Comparison of ENCODE assay signal across 9 cellular contexts in the genomic region with DNA sequence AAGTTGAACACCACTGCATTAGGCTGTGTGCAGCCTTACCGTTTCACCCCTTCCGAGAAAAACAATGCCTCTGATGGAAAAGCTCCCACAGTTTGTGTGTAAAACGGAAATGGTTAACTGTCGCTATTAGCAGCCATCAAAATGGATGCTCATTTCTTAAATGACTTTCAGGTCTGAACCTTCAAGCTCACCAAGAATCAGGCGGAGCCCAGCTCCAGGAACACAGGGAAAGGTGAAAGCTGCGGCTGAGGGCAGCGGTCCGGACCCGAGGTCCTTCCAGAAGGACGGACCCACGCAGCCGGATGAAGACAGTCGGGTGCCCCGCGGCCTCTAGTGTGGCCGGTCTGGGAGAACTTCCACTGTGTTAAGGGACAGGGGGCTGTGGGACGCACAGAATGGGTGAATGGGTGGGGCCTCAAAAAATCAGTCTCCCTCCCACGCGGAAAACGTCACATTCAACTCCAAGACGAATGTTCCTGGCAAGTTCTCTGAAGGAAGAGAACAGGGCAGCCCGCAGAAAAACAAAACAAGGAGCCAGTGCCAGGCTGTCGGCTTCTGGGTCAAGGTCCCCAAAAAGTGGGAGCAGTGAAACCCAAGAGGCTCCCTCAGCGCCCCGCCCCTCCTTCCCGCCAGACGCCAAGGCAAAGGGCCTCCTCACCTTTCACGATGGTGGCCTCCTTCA. TPM values are rescaled to one million over a fixed set of nuclear protein-coding genes. Genes with fewer than 3 reads are reported as not detected.
DNase-seq lines count a peak whose midpoint lies in the region; ATAC-seq and TF ChIP-seq lines count a peak whose summit lies in the region.
"Had no signal": no experiment of that assay in that cellular context is flagged by ENCODE, and none has a peak within 500 bp of the region (broad histone marks: within the 10 kb centered on the region; RNA-seq: fewer than 3 reads in every experiment).

No MANE protein-coding gene starts in this region.

- peaks cover 33 to 53% (median 45%) of the 10 kb centered on the region in 4 donors for H3K4me1 Mint-ChIP-seq in CD4-positive, alpha-beta memory T cell
- H3K4me1 Mint-ChIP-seq in activated CD8-positive, alpha-beta T cell treated with anti-CD3 and anti-CD28 coated beads for 36 hours (ENCODE audit: low read depth) = peaks cover 42% of the 10 kb centered on the region

- CTCF ChIA-PET in CD4-positive, alpha-beta memory T cell (lab: Charles Lee; ENCODE audit: partially characterized antibody) = interaction anchor here (2.5 kb wide), 1 partner anchor 9 kb away, joined by 17 read pairs; no protein-coding TSS in a partner anchor
- CTCF ChIA-PET in activated CD8-positive, alpha-beta T cell treated with anti-CD3 and anti-CD28 coated beads for 36 hours (lab: Charles Lee) = interaction anchor here (2.6 kb wide), 1 partner anchor 17 kb away, joined by 9 read pairs; no protein-coding TSS in a partner anchor

- peaks cover 54% of the 10 kb centered on the region for H3K4me1 ChIP-seq in CD4-positive, alpha-beta memory T cell (ENCODE audit: insufficient read depth, low read length)
- H3K4me1 ChIP-seq in ovary (ENCODE audit: insufficient read depth) = peaks cover 23% of the 10 kb centered on the region

- no peak for DNase-seq in CD4-positive, alpha-beta memory T cell
- DNase-seq in NCI-H748 treated with DMSO at 0.1 percent for 48 hours (lab: John Stamatoyannopoulos, UW) = peak; percentile 26
- DNase-seq in fibroblast of mammary gland (ENCODE audit: low read depth) = peak; percentile 76
- peak; percentile 52 to 92 (median 81) for DNase-seq in ovary
- no peak for DNase-seq in H7
- DNase-seq in GF-D8 (lab: John Stamatoyannopoulos, UW) = no peak
- DNase-seq in C1 segment of cervical spinal cord (lab: John Stamatoyannopoulos, UW) = no peak
- DNase-seq in activated CD8-positive, alpha-beta T cell treated with anti-CD3 and anti-CD28 coated beads for 36 hours = no peak
- DNase-seq: MM.1S had no signal

- peaks cover 0 to 1% (median 0%) of the 10 kb centered on the region in 8 donors for H3K9me3 Mint-ChIP-seq in CD4-positive, alpha-beta memory T cell
- no peaks in the 10 kb centered on the region for H3K9me3 Mint-ChIP-seq in activated CD8-positive, alpha-beta T cell treated with anti-CD3 and anti-CD28 coated beads for 36 hours

- peak overlapping the region; percentile 6 to 58 (median 52) for H3K4me3 Mint-ChIP-seq in CD4-positive, alpha-beta memory T cell
- H3K4me3 Mint-ChIP-seq in activated CD8-positive, alpha-beta T cell treated with anti-CD3 and anti-CD28 coated beads for 36 hours = no peak overlapping the region

- H3K36me3 Mint-ChIP-seq in CD4-positive, alpha-beta memory T cell = peaks cover 4 to 17% of the 10 kb centered on the region in 2 donors
- H3K36me3 Mint-ChIP-seq in activated CD8-positive, alpha-beta T cell treated with anti-CD3 and anti-CD28 coated beads for 36 hours (ENCODE audit: low read depth) = peaks cover 3% of the 10 kb centered on the region

- no peak for ATAC-seq in activated CD8-positive, alpha-beta T cell treated with anti-CD3 and anti-CD28 coated beads for 36 hours

- no peaks in the 10 kb centered on the region for H3K9me3 ChIP-seq in CD4-positive, alpha-beta memory T cell (ENCODE audit: control insufficient read depth in 1 of 2, low read length in 2 of 2)
- H3K9me3 ChIP-seq in ovary = no peaks in the 10 kb centered on the region

- no peak overlapping the region for H3K4me3 ChIP-seq in CD4-positive, alpha-beta memory T cell (ENCODE audit: low read length in 2 of 2)
- H3K4me3 ChIP-seq in fibroblast of mammary gland (ENCODE audit: control insufficient read depth, low read depth, low read length) = peak overlapping the region; percentile 77
- peak overlapping the region; percentile 45 for H3K4me3 ChIP-seq in ovary
- H3K4me3 ChIP-seq in H7 (ENCODE audit: insufficient read depth, low read depth, low read length) = no peak overlapping the region

- POLR2A ChIA-PET in CD4-positive, alpha-beta memory T cell (lab: Charles Lee; ENCODE audit: partially characterized antibody) = interaction anchor here (3.2 kb wide), 1 partner anchor 9 kb away, joined by 15 read pairs; no protein-coding TSS in a partner anchor
- POLR2A ChIA-PET in activated CD8-positive, alpha-beta T cell treated with anti-CD3 and anti-CD28 coated beads for 36 hours (lab: Charles Lee) = no interaction called here

- H3K27me3 Mint-ChIP-seq in CD4-positive, alpha-beta memory T cell = no peaks in the 10 kb centered on the region
- H3K27me3 Mint-ChIP-seq in activated CD8-positive, alpha-beta T cell treated with anti-CD3 and anti-CD28 coated beads for 36 hours = no peaks in the 10 kb centered on the region

- intact Hi-C loops in CD4-positive, alpha-beta memory T cell (cut with micrococcal nuclease) = no loop called here
- intact Hi-C loops in ovary (cut with DNase I) = loop anchor here in 3 of 4 donors (5.0 to 10.0 kb wide), 3 partner anchors 627 to 817 kb away; no protein-coding TSS in a partner anchor
- intact Hi-C loops in activated CD8-positive, alpha-beta T cell treated with anti-CD3 and anti-CD28 coated beads for 36 hours (cut with micrococcal nuclease) = no loop called here

- TF ChIP-seq EP300 in ovary (IDR thresholded peaks at IDR 0.05) = no peak

- H3K27ac Mint-ChIP-seq in CD4-positive, alpha-beta memory T cell = peak overlapping the region in 3 of 7 donors; percentile 67 to 74 (median 67)
- H3K27ac Mint-ChIP-seq in activated CD8-positive, alpha-beta T cell treated with anti-CD3 and anti-CD28 coated beads for 36 hours = no peak overlapping the region

- no peaks in the 10 kb centered on the region for H3K27me3 ChIP-seq in CD4-positive, alpha-beta memory T cell (ENCODE audit: insufficient read depth, low read length)
- H3K27me3 ChIP-seq in ovary (no peaks in the 10 kb centered on the region), H7 (ENCODE audit: control insufficient read depth, insufficient read depth, low read length) (peaks cover 14% of the 10 kb centered on the region; the same call in 1 of the 2 replicates)

- no peak overlapping the region for H3K27ac ChIP-seq in CD4-positive, alpha-beta memory T cell (ENCODE audit: low read depth, low read length)
- peak overlapping the region; percentile 42 to 62 for H3K27ac ChIP-seq in ovary

- no peaks in the 10 kb centered on the region for H3K36me3 ChIP-seq in CD4-positive, alpha-beta memory T cell (ENCODE audit: insufficient read depth, low read length)
- H3K36me3 ChIP-seq in ovary (no peaks in the 10 kb centered on the region), H7 (replicated peaks; ENCODE audit: control insufficient read depth, insufficient read depth, low read length) (no peaks in the 10 kb centered on the region)

- 3 to 16% (median 11%) methylated on average over 28 of the region's 28 CpGs for WGBS in ovary, 3 donors

- TF ChIP-seq POLR2A in ovary (IDR thresholded peaks at IDR 0.05) = no peak

- TF ChIP-seq CTCF in fibroblast of mammary gland (conservative IDR thresholded peaks at IDR 0.05; ENCODE audit: control insufficient read depth, insufficient read depth, low read depth, low read length) (no peak), ovary (IDR thresholded peaks at IDR 0.05) (no peak)
- no peak for TF ChIP-seq CTCF in activated CD8-positive, alpha-beta T cell treated with anti-CD3 and anti-CD28 coated beads for 36 hours (IDR thresholded peaks at IDR 0.05)

RNA-seq across cellular contexts. Expression of gene IRS2, which starts 4.9 kb away (rescaled TPM):
- 10 to 100 TPM; 20.9 to 21.4 TPM for total RNA-seq in CD4-positive, alpha-beta memory T cell
- polyA plus RNA-seq in CD4-positive, alpha-beta memory T cell = 1 to 10 TPM; 1.3 to 3.5 TPM
- 10 to 100 TPM; 19.3 to 40.9 (median 29.3) TPM for total RNA-seq in ovary
- 10 to 100 TPM; 14.6 to 20.5 TPM for polyA plus RNA-seq in ovary
- 4.3 and 9.0 TPM in 2 replicates for total RNA-seq in H7 (2014; rRNA removed; shearing (Covaris generic))
- 1 to 10 TPM; 2.8 TPM for total RNA-seq in activated CD8-positive, alpha-beta T cell treated with anti-CD3 and anti-CD28 coated beads for 36 hours

Comparison
In these comparisons a context has a peak if more than half of its experiments do, and no peak if none do; other contexts are left out.
1. DNase-seq: peak in NCI-H748 treated with DMSO at 0.1 percent for 48 hours (single experiment), fibroblast of mammary gland (single experiment) and ovary (5 of 5); none in CD4-positive, alpha-beta memory T cell (0 of 5), H7 (single experiment), GF-D8 (single experiment), C1 segment of cervical spinal cord (0 of 14) and activated CD8-positive, alpha-beta T cell treated with anti-CD3 and anti-CD28 coated beads for 36 hours (single experiment).
2. H3K4me3 ChIP-seq: peak in fibroblast of mammary gland (single experiment) and ovary (single experiment); none in CD4-positive, alpha-beta memory T cell (0 of 2) and H7 (single experiment).
3. intact Hi-C loops: an anchor here in ovary (5.0 to 10.0 kb wide); none called in CD4-positive, alpha-beta memory T cell and activated CD8-positive, alpha-beta T cell treated with anti-CD3 and anti-CD28 coated beads for 36 hours.